In genomic region chr15:60389261-60390077, GRCh38 we compare ENCODE assay signal across 8 cellular contexts. TPM values are rescaled to one million over a fixed set of nuclear protein-coding genes. Genes with fewer than 3 reads are reported as not detected.
DNase-seq lines count a peak whose midpoint lies in the region; ATAC-seq and TF ChIP-seq lines count a peak whose summit lies in the region.

No MANE protein-coding gene starts in this region.

- no peaks in the 10 kb centered on the region for H3K27me3 ChIP-seq in BLaER1 treated with 17β-estradiol and CSF1 and Interleukin-3, amounts not matched to agents 10 nM and 100 nM
- H3K27me3 ChIP-seq in Panc1 (ENCODE audit: control insufficient read depth, insufficient read depth, low read length) (no peaks in the 10 kb centered on the region), stomach (no peaks in the 10 kb centered on the region)

- no peak for TF ChIP-seq EP300 in stomach (IDR thresholded peaks at IDR 0.05)

- WGBS in stomach, 5 donors: 22 to 39% (median 26%) methylated on average over 8 of the region's 8 CpGs

- DNase-seq in Panc1 (ENCODE audit: low read depth, low spot score) (no peak), epithelial cell of prostate (ENCODE audit: low read depth, low spot score) (no peak), stomach (no peak), NCI-H2029 (lab: John Stamatoyannopoulos, UW) (no peak), NCI-H510A treated with DMSO at 0.1 percent for 48 hours (lab: John Stamatoyannopoulos, UW) (no peak)
- no peak for DNase-seq in NK-92 treated with Interleukin-12 subunit alpha and Interleukin-12 subunit beta, amount 100 ng/mL, for 24 hours (lab: John Stamatoyannopoulos, UW)

- H3K4me3 ChIP-seq in BLaER1 treated with 17β-estradiol and CSF1 and Interleukin-3, amounts not matched to agents 10 nM and 100 nM: peak overlapping the region in 1 of 10 experiments; percentile 1; a peak in 1 of 20 replicates
- H3K4me3 ChIP-seq in Panc1 (ENCODE audit: low read depth in 2 of 2, low read length in 2 of 2) (peak overlapping the region; percentile 57 to 88), stomach (peak overlapping the region in 3 of 4 donors; percentile 11 to 12 (median 11))

- in situ Hi-C loops in Panc1 (cut with HindIII; ENCODE audit: low pct_unique_long_range_greater_than_20kb, low sequenced_read_pairs): no loop called here

- no peak for TF ChIP-seq CTCF in Panc1 (IDR thresholded peaks at IDR 0.05)
- TF ChIP-seq CTCF in stomach (IDR thresholded peaks at IDR 0.05): no peak

- CTCF ChIA-PET in Panc1 (lab: Charles Lee): no interaction called here

- H3K36me3 ChIP-seq in BLaER1 treated with 17β-estradiol and CSF1 and Interleukin-3, amounts not matched to agents 10 nM and 100 nM: peaks cover 5 to 100% (median 85%) of the 10 kb centered on the region in 11 experiments; a peak in 19 of 22 replicates
- H3K36me3 ChIP-seq in Panc1 (ENCODE audit: control insufficient read depth, insufficient read depth, low read length): peaks cover 28% of the 10 kb centered on the region
- H3K36me3 ChIP-seq in stomach: peaks cover 0 to 17% (median 12%) of the 10 kb centered on the region in 4 donors

- no TSS peak for BruUV-seq in Panc1 (replicated peaks; lab: Mats Ljungman, UMichigan)

- peak overlapping the region in 3 of 11 experiments; percentile 13 to 30 (median 14); a peak in 2 of 22 replicates for H3K9ac ChIP-seq in BLaER1 treated with 17β-estradiol and CSF1 and Interleukin-3, amounts not matched to agents 10 nM and 100 nM

- H3K9me3 ChIP-seq in BLaER1 treated with 17β-estradiol and CSF1 and Interleukin-3, amounts not matched to agents 10 nM and 100 nM (replicated peaks in 1 of 11): peaks cover 0 to 9% (median 0%) of the 10 kb centered on the region in 11 experiments; a peak in 2 of 22 replicates
- no peaks in the 10 kb centered on the region for H3K9me3 ChIP-seq in Panc1 (ENCODE audit: control insufficient read depth, insufficient read depth, low read depth, low read length)
- H3K9me3 ChIP-seq in stomach: no peaks in the 10 kb centered on the region

- H3K4me2 ChIP-seq in BLaER1 treated with 17β-estradiol and CSF1 and Interleukin-3, amounts not matched to agents 10 nM and 100 nM: peak overlapping the region; percentile 36 to 99 (median 51)

- peaks cover 0 to 100% (median 99%) of the 10 kb centered on the region in 11 experiments; a peak in 20 of 22 replicates for H4K20me1 ChIP-seq in BLaER1 treated with 17β-estradiol and CSF1 and Interleukin-3, amounts not matched to agents 10 nM and 100 nM

- intact Hi-C loops in Panc1 (cut with micrococcal nuclease; ENCODE audit: unreplicated experiment) (no loop called here), stomach (cut with DNase I; ENCODE audit: low total_unique reads) (no loop called here)

- no peak for TF ChIP-seq POLR2A in stomach (IDR thresholded peaks at IDR 0.05)

- H3K4me1 ChIP-seq in BLaER1 treated with 17β-estradiol and CSF1 and Interleukin-3, amounts not matched to agents 10 nM and 100 nM: peaks cover 11 to 97% (median 49%) of the 10 kb centered on the region in 10 experiments
- peaks cover 98% of the 10 kb centered on the region for H3K4me1 ChIP-seq in Panc1 (ENCODE audit: control insufficient read depth, insufficient read depth, low read length)
- H3K4me1 ChIP-seq in stomach: peaks cover 57 to 99% (median 71%) of the 10 kb centered on the region in 4 donors

- POLR2A ChIA-PET in Panc1 (lab: Charles Lee): interaction anchor here (0.7 to 0.9 kb wide), 2 partner anchors 59 to 131 kb away, joined by 3 read pairs; no protein-coding TSS in a partner anchor

- H3K27ac ChIP-seq in BLaER1 treated with 17β-estradiol and CSF1 and Interleukin-3, amounts not matched to agents 10 nM and 100 nM: no peak overlapping the region; a peak in 1 of 22 replicates
- H3K27ac ChIP-seq in Panc1 (ENCODE audit: low read length) (peak overlapping the region; percentile 100), epithelial cell of prostate (peak overlapping the region; percentile 100), stomach (peak overlapping the region; percentile 3 to 98 (median 47))

- ATAC-seq in GM21447 (IDR thresholded peaks at IDR 0.05; ENCODE audit: unreplicated experiment) (peak; percentile 85), Panc1 (peak; percentile 8)

RNA-seq across cellular contexts. Expression of gene ANXA2, which starts 8.3 kb away (rescaled TPM):
- 1,903 TPM for total RNA-seq in Panc1 (2021; ENCODE audit: unreplicated experiment)
- polyA plus RNA-seq in Panc1 (2012; ENCODE audit: insufficient read length): 1,847 TPM
- total RNA-seq in stomach: 1,000 to 10,000 TPM in 1 of 5 donors, 100 to 1,000 TPM in 4; 292 to 1,332 (median 460) TPM
- polyA plus RNA-seq in stomach: 100 to 1,000 TPM; 600 to 928 (median 774) TPM

Comparison
In these comparisons a context has a peak if more than half of its experiments do, and no peak if none do; other contexts are left out.
1. H3K27ac ChIP-seq: peak in Panc1 (single experiment), epithelial cell of prostate (single experiment) and stomach (5 of 5); none in BLaER1 treated with 17β-estradiol and CSF1 and Interleukin-3, amounts not matched to agents 10 nM and 100 nM (0 of 11).